Comparison of ENCODE assay signal across 8 cellular contexts in the genomic region with DNA sequence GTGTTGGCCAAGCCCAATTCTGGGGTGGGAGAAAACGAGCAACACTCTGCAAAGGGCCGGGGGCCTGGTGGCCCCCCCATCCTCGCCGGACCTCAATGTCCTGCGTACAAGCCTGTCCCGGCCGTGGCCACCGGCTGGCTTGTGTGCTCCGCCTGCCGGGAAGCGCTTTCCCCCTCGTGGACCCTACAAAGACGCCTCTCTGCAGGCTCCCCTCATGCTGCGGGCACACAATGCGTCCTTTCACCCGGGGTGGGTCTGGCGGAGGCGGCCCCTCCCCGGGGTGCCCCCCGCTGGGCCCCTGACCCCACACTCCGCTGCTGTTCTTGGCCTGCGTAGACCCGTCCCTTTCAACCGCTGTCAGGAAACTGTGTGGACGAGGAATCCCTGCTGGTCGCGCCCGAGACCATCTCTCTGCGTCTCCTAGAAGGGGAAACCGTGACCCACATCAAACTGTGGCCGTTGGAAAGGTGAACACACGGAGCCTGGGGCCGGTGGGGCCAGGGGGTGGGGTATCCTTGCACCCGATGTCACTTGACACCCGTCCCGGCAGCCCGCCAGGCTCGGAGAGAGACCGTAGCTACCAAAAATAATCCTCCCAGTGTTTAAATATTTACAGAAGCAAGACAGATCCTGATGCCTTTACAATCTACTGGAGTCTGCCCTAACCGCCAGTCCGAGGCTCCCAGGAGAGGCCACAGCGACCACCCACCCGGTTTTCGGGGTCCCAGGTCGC. TPM values are rescaled to one million over a fixed set of nuclear protein-coding genes. Genes with fewer than 3 reads are reported as not detected.
DNase-seq lines count a peak whose midpoint lies in the region; ATAC-seq and TF ChIP-seq lines count a peak whose summit lies in the region.

No MANE protein-coding gene starts in this region.

- H3K4me3 ChIP-seq in choroid plexus epithelial cell (ENCODE audit: low read depth, low read length) (peak overlapping the region; percentile 49), mucosa of descending colon (no peak overlapping the region)

- DNase-seq in EL (peak; percentile 9), NCI-H2196 treated with DMSO at 0.1 percent for 48 hours (lab: John Stamatoyannopoulos, UW; ENCODE audit: unreplicated experiment) (peak; percentile 81), choroid plexus epithelial cell (ENCODE audit: low read depth) (peak; percentile 25), mucosa of descending colon (peak; percentile 64 to 75 (median 71)), erythroblast (lab: John Stamatoyannopoulos, UW) (no peak), NOMO-1 (lab: John Stamatoyannopoulos, UW; ENCODE audit: unreplicated experiment in 2 of 2) (no peak), HK-2 (ENCODE audit: unreplicated experiment) (no peak)

- TF ChIP-seq CTCF in choroid plexus epithelial cell (conservative IDR thresholded peaks at IDR 0.05; ENCODE audit: low read depth, low read length) (no peak), mucosa of descending colon (IDR thresholded peaks at IDR 0.05) (peak; percentile 4)

- peaks cover 57% of the 10 kb centered on the region for H3K4me1 ChIP-seq in mucosa of descending colon (ENCODE audit: low read depth)

- intact Hi-C loops in mucosa of descending colon (cut with DNase I, micrococcal nuclease), result loop anchor here (5.0 to 10.0 kb wide), 2 partner anchors 187 to 200 kb away; no protein-coding TSS in a partner anchor

- no peaks in the 10 kb centered on the region for H3K9me3 ChIP-seq in mucosa of descending colon

- no peaks in the 10 kb centered on the region for H3K36me3 ChIP-seq in mucosa of descending colon (ENCODE audit: low read depth)

- ATAC-seq in mucosa of descending colon (peak; percentile 16), HG02610 (IDR thresholded peaks at IDR 0.05; ENCODE audit: unreplicated experiment) (no peak)

- TF ChIP-seq POLR2A in erythroblast (IDR thresholded peaks at IDR 0.05; ENCODE audit: low read length), result no peak

RNA-seq across cellular contexts. Expression of a gene that starts 43.6 kb away (rescaled TPM):
- 10 to 100 TPM; 10.9 to 23.4 (median 22.1) TPM for total RNA-seq in mucosa of descending colon

RNA-seq across cellular contexts. Expression of a gene that starts 44.4 kb away (rescaled TPM):
- total RNA-seq in mucosa of descending colon, result 1 to 10 TPM; 2.1 to 5.9 (median 2.7) TPM

Comparison
In these comparisons a context has a peak if more than half of its experiments do, and no peak if none do; other contexts are left out.
1. DNase-seq: peak in EL (single experiment), NCI-H2196 treated with DMSO at 0.1 percent for 48 hours (single experiment), choroid plexus epithelial cell (single experiment) and mucosa of descending colon (3 of 3); none in erythroblast (0 of 2), NOMO-1 (0 of 2) and HK-2 (single experiment).